In the genomic region with DNA sequence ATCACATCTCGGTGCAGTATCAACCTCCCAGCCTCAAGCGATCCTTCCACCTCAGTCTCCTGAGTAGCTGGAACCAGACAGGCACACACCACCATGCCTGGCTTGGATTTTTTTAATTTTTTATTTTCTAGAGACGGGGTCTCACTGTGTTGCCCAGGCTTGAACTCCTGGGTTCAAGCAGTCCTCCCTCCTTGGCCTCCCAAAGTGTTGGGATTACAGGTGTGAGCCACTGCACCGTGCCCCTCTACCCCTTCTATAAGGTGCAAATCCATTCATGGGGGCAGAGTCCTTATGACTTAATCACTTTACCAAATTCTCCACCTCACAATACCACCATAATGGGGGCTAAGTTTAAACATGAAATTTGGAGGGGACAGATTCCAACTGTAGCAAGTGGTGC, we compare ENCODE assay signal across 17 cellular contexts. TPM values are rescaled to one million over a fixed set of nuclear protein-coding genes. Genes with fewer than 3 reads are reported as not detected.
DNase-seq lines count a peak whose midpoint lies in the region; ATAC-seq and TF ChIP-seq lines count a peak whose summit lies in the region.
"Had no signal": no experiment of that assay in that cellular context is flagged by ENCODE, and none has a peak within 500 bp of the region (broad histone marks: within the 10 kb centered on the region; RNA-seq: fewer than 3 reads in every experiment).

No MANE protein-coding gene starts in this region.

- peaks cover 54 to 99% (median 90%) of the 10 kb centered on the region in 11 experiments for H3K36me3 ChIP-seq in BLaER1 treated with 17β-estradiol and CSF1 and Interleukin-3, amounts not matched to agents 10 nM and 100 nM

- peak overlapping the region in 3 of 11 experiments; percentile 26 to 63 (median 42); a peak in 5 of 22 replicates for H3K27ac ChIP-seq in BLaER1 treated with 17β-estradiol and CSF1 and Interleukin-3, amounts not matched to agents 10 nM and 100 nM

- peak overlapping the region; percentile 78 for H3K27ac Mint-ChIP-seq in activated T-cell treated with anti-CD3 and anti-CD28 coated beads, Interleukin-2, amount 50 U/mL, for 72 hours
- 0 out of 2 replicates have a peak overlapping the region, but pooled peaks have one; percentile 20 for H3K27ac Mint-ChIP-seq in WTC11
- H3K27ac Mint-ChIP-seq in memory B cell, result peak overlapping the region; percentile 18

- CTCF ChIA-PET in WTC11 (lab: Charles Lee), result interaction anchor here (1.1 kb wide), 1 partner anchor 81 kb away, joined by 3 read pairs; no protein-coding TSS in a partner anchor

- H3K9ac ChIP-seq in BLaER1 treated with 17β-estradiol and CSF1 and Interleukin-3, amounts not matched to agents 10 nM and 100 nM, result peak overlapping the region in 1 of 11 experiments; percentile 50; a peak in 1 of 22 replicates

- TF ChIP-seq CTCF in WTC11 (IDR thresholded peaks at IDR 0.05), result no peak
- TF ChIP-seq CTCF in GM10266 (IDR thresholded peaks at IDR 0.05; ENCODE audit: control insufficient read depth, insufficient read depth, low read depth, missing control alignments), result no peak

- no peaks in the 10 kb centered on the region for H3K27me3 Mint-ChIP-seq in activated T-cell treated with anti-CD3 and anti-CD28 coated beads, Interleukin-2, amount 50 U/mL, for 72 hours (ENCODE audit: low read depth)
- H3K27me3 Mint-ChIP-seq in activated T-cell treated with anti-CD3 and anti-CD28 coated beads, Interleukin-2, amount 50 U/mL, for 4 hours (ENCODE audit: low read depth), result no peaks in the 10 kb centered on the region
- H3K27me3 Mint-ChIP-seq in WTC11 (ENCODE audit: low read depth) (no peaks in the 10 kb centered on the region), memory B cell (no peaks in the 10 kb centered on the region)

- H3K9me3 ChIP-seq in BLaER1 treated with 17β-estradiol and CSF1 and Interleukin-3, amounts not matched to agents 10 nM and 100 nM (replicated peaks in 1 of 11), result no peaks in the 10 kb centered on the region
- H3K9me3 ChIP-seq: MG63 had no signal

- no peak overlapping the region for H3K4me3 Mint-ChIP-seq in activated T-cell treated with anti-CD3 and anti-CD28 coated beads, Interleukin-2, amount 50 U/mL, for 72 hours
- H3K4me3 Mint-ChIP-seq in activated T-cell treated with anti-CD3 and anti-CD28 coated beads, Interleukin-2, amount 50 U/mL, for 4 hours, result no peak overlapping the region
- H3K4me3 Mint-ChIP-seq in WTC11 (no peak overlapping the region), memory B cell (no peak overlapping the region)

- H3K4me1 Mint-ChIP-seq in activated T-cell treated with anti-CD3 and anti-CD28 coated beads, Interleukin-2, amount 50 U/mL, for 72 hours (ENCODE audit: low read depth), result no peaks in the 10 kb centered on the region
- H3K4me1 Mint-ChIP-seq in activated T-cell treated with anti-CD3 and anti-CD28 coated beads, Interleukin-2, amount 50 U/mL, for 4 hours (ENCODE audit: low read depth), result no peaks in the 10 kb centered on the region
- H3K4me1 Mint-ChIP-seq in WTC11 (no peaks in the 10 kb centered on the region), memory B cell (peaks cover 9% of the 10 kb centered on the region)

- H3K4me3 ChIP-seq in BLaER1 treated with 17β-estradiol and CSF1 and Interleukin-3, amounts not matched to agents 10 nM and 100 nM, result no peak overlapping the region
- H3K4me3 ChIP-seq: MG63 had no signal

- H3K4me1 ChIP-seq in BLaER1 treated with 17β-estradiol and CSF1 and Interleukin-3, amounts not matched to agents 10 nM and 100 nM, result peaks cover 10 to 23% (median 16%) of the 10 kb centered on the region in 10 experiments

- H3K4me2 ChIP-seq in BLaER1 treated with 17β-estradiol and CSF1 and Interleukin-3, amounts not matched to agents 10 nM and 100 nM, result peak overlapping the region in 8 of 11 experiments; percentile 17 to 63 (median 54); a peak in 11 of 22 replicates

- DNase-seq in activated T-cell treated with anti-CD3 and anti-CD28 coated beads, Interleukin-2, amount 50 U/mL, for 72 hours, result no peak
- no peak for DNase-seq in activated T-cell treated with anti-CD3 and anti-CD28 coated beads, Interleukin-2, amount 50 U/mL, for 4 hours
- DNase-seq in WTC11 (ENCODE audit: low spot score), result no peak
- no peak for DNase-seq in memory B cell (ENCODE audit: low spot score in 2 of 2)
- DNase-seq in stimulated activated CD4-positive, alpha-beta T cell treated with anti-CD3 and anti-CD28 coated beads, Interleukin-4, amount 100 ng/mL, for 4 hours, result no peak
- no peak for DNase-seq in HUDEP-2 (lab: John Stamatoyannopoulos, UW; ENCODE audit: unreplicated experiment in 76 of 76)
- DNase-seq in GM10266 (ENCODE audit: extremely low spot score), result no peak
- DNase-seq: DMS79, Karpas-422, MG63, NCI-H1048, NCI-H1436, NCI-H1930, NCI-H345, PC-3, RPMI8226 had no signal

- peaks cover 2 to 18% of the 10 kb centered on the region in 2 donors for H3K36me3 Mint-ChIP-seq in activated T-cell treated with anti-CD3 and anti-CD28 coated beads, Interleukin-2, amount 50 U/mL, for 72 hours (ENCODE audit: insufficient read depth in 2 of 2)
- H3K36me3 Mint-ChIP-seq in activated T-cell treated with anti-CD3 and anti-CD28 coated beads, Interleukin-2, amount 50 U/mL, for 4 hours (ENCODE audit: insufficient read depth), result peaks cover 36% of the 10 kb centered on the region
- peaks cover 61% of the 10 kb centered on the region for H3K36me3 Mint-ChIP-seq in WTC11
- H3K36me3 Mint-ChIP-seq in memory B cell, result peaks cover 13% of the 10 kb centered on the region

- peaks cover 0 to 24% (median 0%) of the 10 kb centered on the region in 11 experiments; a peak in 6 of 22 replicates for H4K20me1 ChIP-seq in BLaER1 treated with 17β-estradiol and CSF1 and Interleukin-3, amounts not matched to agents 10 nM and 100 nM

- ATAC-seq in activated T-cell treated with anti-CD3 and anti-CD28 coated beads, Interleukin-2, amount 50 U/mL, for 72 hours (replicated peaks in 1 of 2), result no peak
- no peak for ATAC-seq in activated T-cell treated with anti-CD3 and anti-CD28 coated beads, Interleukin-2, amount 50 U/mL, for 4 hours
- ATAC-seq in WTC11 (no peak), memory B cell (ENCODE audit: low read depth) (no peak)
- ATAC-seq: PC-3 had no signal

- H3K9me3 Mint-ChIP-seq in activated T-cell treated with anti-CD3 and anti-CD28 coated beads, Interleukin-2, amount 50 U/mL, for 72 hours, result no peaks in the 10 kb centered on the region
- H3K9me3 Mint-ChIP-seq in activated T-cell treated with anti-CD3 and anti-CD28 coated beads, Interleukin-2, amount 50 U/mL, for 4 hours, result no peaks in the 10 kb centered on the region
- H3K9me3 Mint-ChIP-seq in WTC11, result no peaks in the 10 kb centered on the region
- no peaks in the 10 kb centered on the region for H3K9me3 Mint-ChIP-seq in memory B cell

- POLR2A ChIA-PET in WTC11 (lab: Charles Lee), result no interaction called here

- H3K27me3 ChIP-seq in BLaER1 treated with 17β-estradiol and CSF1 and Interleukin-3, amounts not matched to agents 10 nM and 100 nM, result no peaks in the 10 kb centered on the region
- H3K27me3 ChIP-seq: MG63 had no signal

TF ChIP-seq in WTC11, 78 proteins besides CTCF, POLR2A, EP300 and RAD21:
- TF ChIP-seq CREB1 (CRISPR knock-in tag; IDR thresholded peaks at IDR 0.05), result no peak
- TF ChIP-seq FOXP4 (CRISPR knock-in tag; IDR thresholded peaks at IDR 0.05), result no peak
- TF ChIP-seq ATF1 (CRISPR knock-in tag; IDR thresholded peaks at IDR 0.05), result no peak

RNA-seq across cellular contexts. Expression of gene TMEM181, which starts 37.7 kb away (rescaled TPM):
- 10 to 100 TPM; 12.9 to 14.1 TPM for total RNA-seq in activated T-cell treated with anti-CD3 and anti-CD28 coated beads, Interleukin-2, amount 50 U/mL, for 72 hours
- 10 to 100 TPM; 11.4 to 13.2 (median 12.0) TPM for total RNA-seq in activated T-cell treated with anti-CD3 and anti-CD28 coated beads, Interleukin-2, amount 50 U/mL, for 4 hours
- 18.8 to 22.1 TPM (median 21.2 TPM) in 3 replicates for total RNA-seq in WTC11 (2021)

RNA-seq across cellular contexts. Expression of gene DYNLT1, which starts 47.0 kb away (rescaled TPM):
- total RNA-seq in activated T-cell treated with anti-CD3 and anti-CD28 coated beads, Interleukin-2, amount 50 U/mL, for 72 hours, result 100 to 1,000 TPM; 111 to 127 TPM
- 10 to 100 TPM; 57.5 to 67.1 (median 64.9) TPM for total RNA-seq in activated T-cell treated with anti-CD3 and anti-CD28 coated beads, Interleukin-2, amount 50 U/mL, for 4 hours
- total RNA-seq in WTC11 (2021), result 79.0 to 98.1 TPM (median 91.8 TPM) in 3 replicates

RNA-seq across cellular contexts. Expression of gene SYTL3, which starts 52.3 kb away (rescaled TPM):
- total RNA-seq in activated T-cell treated with anti-CD3 and anti-CD28 coated beads, Interleukin-2, amount 50 U/mL, for 72 hours, result 100 to 1,000 TPM; 267 to 353 TPM
- 10 to 100 TPM; 33.6 to 72.6 (median 38.5) TPM for total RNA-seq in activated T-cell treated with anti-CD3 and anti-CD28 coated beads, Interleukin-2, amount 50 U/mL, for 4 hours
- 0.27 to 0.39 TPM (median 0.28 TPM) in 3 replicates for total RNA-seq in WTC11 (2021)

Comparison
In these comparisons a context has a peak if more than half of its experiments do, and no peak if none do; other contexts are left out.
1. H3K27ac Mint-ChIP-seq: peak in every context shown above with its lines; median percentile 78 in activated T-cell treated with anti-CD3 and anti-CD28 coated beads, Interleukin-2, amount 50 U/mL, for 72 hours; 20 in WTC11; 18 in memory B cell.
2. RNA of gene SYTL3, which starts 52.3 kb away (total RNA-seq): 267 to 353 TPM in activated T-cell treated with anti-CD3 and anti-CD28 coated beads, Interleukin-2, amount 50 U/mL, for 72 hours and 33.6 to 72.6 TPM in activated T-cell treated with anti-CD3 and anti-CD28 coated beads, Interleukin-2, amount 50 U/mL, for 4 hours; 0.27 to 0.39 TPM in WTC11; every median in the first group is over 10 times any median in the second.